In the genomic region with DNA sequence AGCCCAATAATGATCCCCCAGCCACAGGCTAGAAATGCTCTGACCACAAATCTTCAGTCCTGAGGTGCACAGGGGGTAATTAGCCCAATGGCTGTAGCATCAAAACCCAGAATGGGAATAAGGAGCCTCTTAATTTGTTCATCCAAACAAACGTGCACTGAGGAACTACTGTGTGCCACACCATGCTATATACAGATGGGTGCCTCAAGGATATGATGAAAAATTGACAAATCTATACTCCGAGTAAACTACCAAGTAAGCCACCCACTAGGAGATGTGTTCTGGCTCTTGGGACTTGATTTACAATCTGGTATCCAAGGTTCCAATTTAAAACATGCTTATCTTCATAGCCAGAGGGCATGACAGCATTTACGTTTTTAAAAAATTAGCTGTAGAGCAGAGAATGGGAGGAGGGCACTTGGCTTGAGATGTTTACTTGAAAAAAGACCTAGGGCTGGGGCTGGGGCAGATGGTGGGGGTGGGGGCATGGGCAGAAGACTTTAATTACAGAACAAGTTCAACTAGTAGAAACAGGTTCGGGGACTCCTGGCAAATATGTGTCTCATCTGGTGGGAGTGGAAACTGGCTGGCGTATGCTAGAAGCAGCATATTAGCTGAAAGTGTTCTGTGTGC, we compare ENCODE assay signal across 17 cellular contexts. TPM values are rescaled to one million over a fixed set of nuclear protein-coding genes. Genes with fewer than 3 reads are reported as not detected.
DNase-seq lines count a peak whose midpoint lies in the region; ATAC-seq, FAIRE-seq and TF ChIP-seq lines count a peak whose summit lies in the region.
"Had no signal": no experiment of that assay in that cellular context is flagged by ENCODE, and none has a peak within 500 bp of the region (broad histone marks: within the 10 kb centered on the region; RNA-seq: fewer than 3 reads in every experiment).

No MANE protein-coding gene starts in this region.

- no peak overlapping the region for H2BK120ac ChIP-seq in mesendoderm (ENCODE audit: low read depth, low read length)

- H3K4ac ChIP-seq in mesendoderm (ENCODE audit: low read depth, low read length), result no peak overlapping the region

- H3K27ac Mint-ChIP-seq in MCF 10A (ENCODE audit: low read depth, unreplicated experiment), result no peak overlapping the region
- H3K27ac Mint-ChIP-seq: memory B cell had no signal

- no peak overlapping the region for H3K23ac ChIP-seq in mesendoderm (ENCODE audit: low read length)

- no peak overlapping the region for H2BK5ac ChIP-seq in mesendoderm (ENCODE audit: low read length)

- POLR2A ChIA-PET in MCF 10A (lab: Yijun Ruan, JAX), result no interaction called here

- H3K27me3 Mint-ChIP-seq in MCF 10A (ENCODE audit: insufficient read depth, unreplicated experiment), result no peaks in the 10 kb centered on the region
- H3K27me3 Mint-ChIP-seq: memory B cell had no signal

- H3K56ac ChIP-seq in mesendoderm (ENCODE audit: low read length), result no peak overlapping the region

- no peak for ATAC-seq in HG02588 (IDR thresholded peaks at IDR 0.05; ENCODE audit: unreplicated experiment)

- H3K4me1 ChIP-seq in breast epithelium, result peaks cover 0 to 25% of the 10 kb centered on the region in 2 donors
- peaks cover 24% of the 10 kb centered on the region for H3K4me1 ChIP-seq in hepatocyte (ENCODE audit: insufficient read depth)
- peaks cover 2% of the 10 kb centered on the region for H3K4me1 ChIP-seq in mesendoderm (ENCODE audit: control insufficient read depth, low read depth, low read length)
- H3K4me1 ChIP-seq: HAP-1 had no signal

- H3K9me3 Mint-ChIP-seq in MCF 10A (ENCODE audit: unreplicated experiment), result no peaks in the 10 kb centered on the region
- H3K9me3 Mint-ChIP-seq: memory B cell had no signal

- H3K27me3 ChIP-seq in breast epithelium (no peaks in the 10 kb centered on the region), hepatocyte (no peaks in the 10 kb centered on the region), mesendoderm (ENCODE audit: insufficient read depth, low read length, poor library complexity) (no peaks in the 10 kb centered on the region)
- H3K27me3 ChIP-seq: brain microvascular endothelial cell had no signal

- H3K4me2 ChIP-seq in hepatocyte, result no peak overlapping the region
- H3K4me2 ChIP-seq in mesendoderm (ENCODE audit: low read length), result no peak overlapping the region

- H3K9me3 ChIP-seq in breast epithelium (no peaks in the 10 kb centered on the region), hepatocyte (ENCODE audit: low read depth) (no peaks in the 10 kb centered on the region)
- H3K9me3 ChIP-seq: HAP-1 had no signal

- H4K20me1 ChIP-seq in hepatocyte (ENCODE audit: insufficient read depth, poor library complexity, severe bottlenecking), result no peaks in the 10 kb centered on the region

- no peak overlapping the region for H4K8ac ChIP-seq in mesendoderm (ENCODE audit: low read depth, low read length)

- H3K27ac ChIP-seq in breast epithelium, result peak overlapping the region; percentile 60 to 68
- peak overlapping the region; percentile 78 for H3K27ac ChIP-seq in hepatocyte
- H3K27ac ChIP-seq in mesendoderm (ENCODE audit: low read depth, low read length), result no peak overlapping the region
- H3K27ac ChIP-seq: brain microvascular endothelial cell had no signal

- H3K4me3 ChIP-seq in breast epithelium (no peak overlapping the region), hepatocyte (no peak overlapping the region), mesendoderm (ENCODE audit: low read length) (no peak overlapping the region)
- H3K4me3 ChIP-seq: HAP-1 had no signal

- H3K4me1 Mint-ChIP-seq in MCF 10A (ENCODE audit: insufficient read depth, unreplicated experiment), result peaks cover 11% of the 10 kb centered on the region

- no peak for TF ChIP-seq POLR2A in breast epithelium (IDR thresholded peaks at IDR 0.05)

- peak in 1 of 2 donors; percentile 43 for DNase-seq in breast epithelium (ENCODE audit: low spot score in 2 of 2)
- DNase-seq in MCF 10A (ENCODE audit: unreplicated experiment), result no peak
- peak; percentile 74 for DNase-seq in NCI-H69 (lab: John Stamatoyannopoulos, UW)
- peak; percentile 37 for DNase-seq in hepatocyte (ENCODE audit: low spot score)
- no peak for DNase-seq in mesendoderm
- DNase-seq in RCC 7860 (ENCODE audit: low spot score), result no peak
- no peak for DNase-seq in NCI-H1436 treated with DMSO at 0.1 percent for 48 hours (lab: John Stamatoyannopoulos, UW)
- DNase-seq: activated CD8-positive, alpha-beta memory T cell treated with anti-CD3 and anti-CD28 coated beads for 24 hours; activated gamma-delta T cell; brain microvascular endothelial cell; foreskin fibroblast; Karpas-422; NCI-H2029; stimulated activated naive CD4-positive, alpha-beta T cell treated with Interleukin-2 at 50 U/mL for 16 hours had no signal

- intact Hi-C loops in breast epithelium (cut with DNase I; ENCODE audit: low total_unique reads) (no loop called here), MCF 10A (cut with micrococcal nuclease) (no loop called here)

- H3K18ac ChIP-seq in mesendoderm (ENCODE audit: low read length), result no peak overlapping the region

- TF ChIP-seq CTCF in breast epithelium (IDR thresholded peaks at IDR 0.05) (no peak), MCF 10A (IDR thresholded peaks at IDR 0.05; ENCODE audit: unreplicated experiment) (no peak), hepatocyte (IDR thresholded peaks at IDR 0.05; ENCODE audit: poor library complexity) (no peak)

- no peak for FAIRE-seq in RCC 7860 (lab: Jason Lieb, UNC)

- no peak overlapping the region for H3K4me3 Mint-ChIP-seq in MCF 10A (ENCODE audit: unreplicated experiment)
- H3K4me3 Mint-ChIP-seq: memory B cell had no signal

- H3K9me2 ChIP-seq in hepatocyte (replicated peaks; ENCODE audit: insufficient read depth), result no peaks in the 10 kb centered on the region

- no peak overlapping the region for H2BK15ac ChIP-seq in mesendoderm (replicated peaks; ENCODE audit: low read depth)

- no peaks in the 10 kb centered on the region for H3K36me3 Mint-ChIP-seq in MCF 10A (ENCODE audit: insufficient read depth, unreplicated experiment)
- H3K36me3 Mint-ChIP-seq: memory B cell had no signal

- BruUV-seq in MCF 10A (replicated peaks; lab: Mats Ljungman, UMichigan), result no TSS peak

- H3K36me3 ChIP-seq in breast epithelium (no peaks in the 10 kb centered on the region), hepatocyte (replicated peaks; ENCODE audit: insufficient read depth, low read depth) (no peaks in the 10 kb centered on the region), mesendoderm (ENCODE audit: control insufficient read depth, insufficient read depth, low read length) (no peaks in the 10 kb centered on the region)
- H3K36me3 ChIP-seq: brain microvascular endothelial cell, HAP-1 had no signal

- H3K79me2 ChIP-seq in hepatocyte (no peaks in the 10 kb centered on the region), mesendoderm (ENCODE audit: control insufficient read depth, insufficient read depth, low read length) (no peaks in the 10 kb centered on the region)

- H2AK5ac ChIP-seq in mesendoderm (ENCODE audit: low read length), result no peak overlapping the region

- no peak overlapping the region for H4K5ac ChIP-seq in mesendoderm (ENCODE audit: low read length)

- no peaks in the 10 kb centered on the region for H3K79me1 ChIP-seq in mesendoderm (ENCODE audit: low read length)

- H3K9ac ChIP-seq in mesendoderm (ENCODE audit: low read length), result no peak overlapping the region

- no peak overlapping the region for H2AFZ ChIP-seq in hepatocyte

- WGBS in hepatocyte (ENCODE audit: low lambda C conversion rate, missing lambda C conversion rate), result 45% methylated on average over 5 of the region's 5 CpGs
- WGBS in mesendoderm (ENCODE audit: extremely low coverage, insufficient coverage, low lambda C conversion rate), result no CpG with 5 or more reads among the region's 5 CpGs

- CTCF ChIA-PET in MCF 10A (lab: Yijun Ruan, JAX), result interaction anchor here (1.1 to 3.5 kb wide), 4 partner anchors 10 to 177 kb away, joined by 5 to 29 read pairs (median 11); a partner anchor contains a TSS

RNA-seq across cellular contexts. Expression of a gene that starts 9.3 kb away (rescaled TPM):
- total RNA-seq in breast epithelium, result 10 to 100 TPM; 11.0 to 45.4 (median 25.2) TPM
- total RNA-seq in MCF 10A (2022), result 10.6 and 13.1 TPM in 2 replicates
- 39.6 and 41.7 TPM in 2 replicates for total RNA-seq in hepatocyte
- polyA plus RNA-seq in hepatocyte, result 52.4 and 63.8 TPM in 2 replicates
- 2.7 TPM for polyA plus RNA-seq in mesendoderm (2013, experiment 1 of 2)
- 2.8 TPM for polyA plus RNA-seq in mesendoderm (2013, experiment 2 of 2)

Comparison
In these comparisons a context has a peak if more than half of its experiments do, and no peak if none do; other contexts are left out.
1. DNase-seq: peak in NCI-H69 (single experiment) and hepatocyte (single experiment); none in MCF 10A (single experiment), mesendoderm (single experiment), RCC 7860 (single experiment) and NCI-H1436 treated with DMSO at 0.1 percent for 48 hours (single experiment).